Comparison of ENCODE assay signal across 18 cellular contexts in the genomic region with DNA sequence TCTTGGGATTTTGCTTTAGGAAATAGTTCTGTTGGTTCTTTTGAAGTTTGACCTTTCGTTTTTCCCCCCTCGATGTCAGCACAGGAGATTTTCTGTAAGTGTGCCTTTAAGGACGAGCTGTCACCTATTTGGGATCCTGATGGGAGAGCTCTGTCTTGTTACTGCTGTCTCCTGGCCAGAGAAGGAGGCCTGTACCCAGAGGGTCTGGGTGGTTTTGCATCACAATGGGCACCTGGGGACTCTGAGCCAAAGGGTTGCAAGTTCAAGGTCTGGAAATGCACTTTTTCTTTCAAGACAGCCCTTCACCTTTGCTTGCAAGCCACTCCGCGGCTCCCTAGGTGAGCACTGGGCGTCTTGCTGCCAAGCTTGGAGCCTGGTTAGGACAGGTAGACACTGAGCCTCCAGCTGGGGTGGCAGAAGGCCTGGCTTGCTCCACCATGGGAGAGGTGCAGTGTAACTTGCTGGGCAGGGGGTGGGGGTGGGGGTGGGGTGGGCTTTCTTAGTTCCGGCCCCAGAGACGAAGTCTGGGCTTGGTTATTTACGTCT. TPM values are rescaled to one million over a fixed set of nuclear protein-coding genes. Genes with fewer than 3 reads are reported as not detected.
"Had no signal": no experiment of that assay in that cellular context is flagged by ENCODE, and none has a peak within 500 bp of the region (broad histone marks: within the 10 kb centered on the region; RNA-seq: fewer than 3 reads in every experiment).

No MANE protein-coding gene starts in this region.

- DNase-seq: activated CD4-positive, alpha-beta T cell treated with anti-CD3 and anti-CD28 coated beads, Interleukin-2, amount 50 U/mL, for 48 hours; activated CD4-positive, CD25-positive, alpha-beta regulatory T cell treated with anti-CD3 and anti-CD28 coated beads, Interleukin-2, amount 50 U/mL, for 72 hours; activated CD8-positive, alpha-beta memory T cell treated with anti-CD3 and anti-CD28 coated beads, Interleukin-2, amount 10 ng/mL, durations not matched to agents 7 days and 5 days; activated gamma-delta T cell; activated T-cell treated with anti-CD3 and anti-CD28 coated beads, Interleukin-2, amount 50 U/mL, for 24 hours; foreskin keratinocyte; heart left ventricle; left cardiac atrium; lower lobe of right lung; right lobe of liver; SW 1271; trophoblast cell had no signal

- H3K27me3 ChIP-seq: foreskin keratinocyte had no signal

- H3K27ac Mint-ChIP-seq: activated naive CD8-positive, alpha-beta T cell; activated T-cell treated with anti-CD3 and anti-CD28 coated beads, Interleukin-2, amount 50 U/mL, for 24 hours; naive thymus-derived CD8-positive, alpha-beta T cell; stimulated activated effector memory CD8-positive, alpha-beta T cell treated with anti-CD3 and anti-CD28 coated beads, Interleukin-12 subunit alpha, Interleukin-12 subunit beta, amount 100 ng/mL, for 72 hours; T-helper 2 cell treated with Interferon-gamma antibody and Interleukin-4, amounts not matched to agents 5 μg/mL and 100 μg/mL, for 36 hours had no signal

- H3K4me1 Mint-ChIP-seq: activated CD8-positive, alpha-beta memory T cell treated with anti-CD3 and anti-CD28 coated beads, Interleukin-2, amount 10 ng/mL, durations not matched to agents 7 days and 5 days; stimulated activated effector memory CD8-positive, alpha-beta T cell treated with anti-CD3 and anti-CD28 coated beads, Interleukin-12 subunit alpha, Interleukin-12 subunit beta, amount 100 ng/mL, for 72 hours had no signal

- H3K36me3 ChIP-seq: heart left ventricle, lower lobe of right lung, prostate gland, right lobe of liver had no signal

- H3K4me3 Mint-ChIP-seq: activated CD8-positive, alpha-beta memory T cell treated with anti-CD3 and anti-CD28 coated beads, Interleukin-2, amount 10 ng/mL, durations not matched to agents 7 days and 5 days; activated T-cell treated with anti-CD3 and anti-CD28 coated beads, Interleukin-2, amount 50 U/mL, for 24 hours; stimulated activated effector memory CD8-positive, alpha-beta T cell treated with anti-CD3 and anti-CD28 coated beads, Interleukin-12 subunit alpha, Interleukin-12 subunit beta, amount 100 ng/mL, for 72 hours; T-helper 2 cell treated with Interferon-gamma antibody and Interleukin-4, amounts not matched to agents 5 μg/mL and 100 μg/mL, for 36 hours had no signal

- ATAC-seq: activated CD8-positive, alpha-beta memory T cell treated with anti-CD3 and anti-CD28 coated beads, Interleukin-2, amount 10 ng/mL, durations not matched to agents 7 days and 5 days; lower lobe of right lung; right lobe of liver; stimulated activated effector memory CD8-positive, alpha-beta T cell treated with anti-CD3 and anti-CD28 coated beads, Interleukin-12 subunit alpha, Interleukin-12 subunit beta, amount 100 ng/mL, for 72 hours had no signal

- H3K9me3 ChIP-seq: heart left ventricle, lower lobe of right lung, prostate gland, right lobe of liver had no signal

- H3K36me3 Mint-ChIP-seq: activated CD8-positive, alpha-beta memory T cell treated with anti-CD3 and anti-CD28 coated beads, Interleukin-2, amount 10 ng/mL, durations not matched to agents 7 days and 5 days; activated naive CD8-positive, alpha-beta T cell; naive thymus-derived CD8-positive, alpha-beta T cell; stimulated activated effector memory CD8-positive, alpha-beta T cell treated with anti-CD3 and anti-CD28 coated beads, Interleukin-12 subunit alpha, Interleukin-12 subunit beta, amount 100 ng/mL, for 72 hours had no signal

- H3K4me1 ChIP-seq: prostate gland had no signal

- H3K4me3 ChIP-seq: heart left ventricle, lower lobe of right lung, prostate gland, right lobe of liver had no signal

- H3K27ac ChIP-seq: heart left ventricle, lower lobe of right lung, prostate gland, right lobe of liver had no signal

- H3K9me3 Mint-ChIP-seq: activated T-cell treated with anti-CD3 and anti-CD28 coated beads, Interleukin-2, amount 50 U/mL, for 24 hours; stimulated activated effector memory CD8-positive, alpha-beta T cell treated with anti-CD3 and anti-CD28 coated beads, Interleukin-12 subunit alpha, Interleukin-12 subunit beta, amount 100 ng/mL, for 72 hours; T-helper 2 cell treated with Interferon-gamma antibody and Interleukin-4, amounts not matched to agents 5 μg/mL and 100 μg/mL, for 36 hours had no signal

RNA-seq across cellular contexts. Expression of a gene that starts 2.9 kb away (rescaled TPM):
- total RNA-seq: activated CD8-positive, alpha-beta memory T cell treated with anti-CD3 and anti-CD28 coated beads, Interleukin-2, amount 10 ng/mL, durations not matched to agents 7 days and 5 days; endothelial cell of umbilical vein had no signal
